In genomic region chrX:11472381-11472780, GRCh38 we compare ENCODE assay signal across 27 cellular contexts.
"Had no signal": no experiment of that assay in that cellular context is flagged by ENCODE, and none has a peak within 500 bp of the region (broad histone marks: within the 10 kb centered on the region; RNA-seq: fewer than 3 reads in every experiment).

No MANE protein-coding gene starts in this region.

- H3K27me3 Mint-ChIP-seq: activated CD4-positive, alpha-beta memory T cell treated with anti-CD3 and anti-CD28 coated beads for 36 hours; activated CD4-positive, alpha-beta T cell treated with anti-CD3 and anti-CD28 coated beads, Interleukin-2, amount 10 ng/mL, durations not matched to agents 7 days and 5 days; T-helper 17 cell had no signal

- H3K4me3 Mint-ChIP-seq: activated CD4-positive, alpha-beta memory T cell treated with anti-CD3 and anti-CD28 coated beads for 36 hours; activated CD4-positive, alpha-beta T cell treated with anti-CD3 and anti-CD28 coated beads, Interleukin-2, amount 10 ng/mL, durations not matched to agents 7 days and 5 days; activated naive CD8-positive, alpha-beta T cell treated with anti-CD3 and anti-CD28 coated beads, Interleukin-2, amount 50 U/mL, for 24 hours; activated T-cell treated with anti-CD3 and anti-CD28 coated beads, Interleukin-2, amount 50 U/mL, for 4 hours; T-helper 17 cell had no signal

- H3K4me1 ChIP-seq: breast epithelium had no signal

- H3K36me3 Mint-ChIP-seq: activated CD4-positive, alpha-beta memory T cell treated with anti-CD3 and anti-CD28 coated beads for 36 hours; activated naive CD4-positive, alpha-beta T cell treated with anti-CD3 and anti-CD28 coated beads, Interleukin-2, amount 50 U/mL, for 72 hours had no signal

- H3K27ac Mint-ChIP-seq: activated CD4-positive, alpha-beta memory T cell treated with anti-CD3 and anti-CD28 coated beads for 36 hours; activated CD4-positive, alpha-beta T cell treated with anti-CD3 and anti-CD28 coated beads, Interleukin-2, amount 10 ng/mL, durations not matched to agents 7 days and 5 days; activated naive CD4-positive, alpha-beta T cell treated with anti-CD3 and anti-CD28 coated beads, Interleukin-2, amount 50 U/mL, for 72 hours; activated naive CD8-positive, alpha-beta T cell treated with anti-CD3 and anti-CD28 coated beads, Interleukin-2, amount 50 U/mL, for 24 hours; T-helper 17 cell had no signal

- H3K27ac ChIP-seq: breast epithelium, RWPE1 had no signal

- ATAC-seq: activated naive CD4-positive, alpha-beta T cell treated with anti-CD3 and anti-CD28 coated beads, Interleukin-2, amount 50 U/mL, for 72 hours; activated naive CD8-positive, alpha-beta T cell treated with anti-CD3 and anti-CD28 coated beads, Interleukin-2, amount 50 U/mL, for 24 hours; activated T-cell treated with anti-CD3 and anti-CD28 coated beads, Interleukin-2, amount 50 U/mL, for 4 hours; Panc1; T-helper 17 cell had no signal

- H3K4me1 Mint-ChIP-seq: activated CD4-positive, alpha-beta T cell treated with anti-CD3 and anti-CD28 coated beads, Interleukin-2, amount 10 ng/mL, durations not matched to agents 7 days and 5 days; activated naive CD8-positive, alpha-beta T cell treated with anti-CD3 and anti-CD28 coated beads, Interleukin-2, amount 50 U/mL, for 24 hours; T-helper 17 cell had no signal

- H3K9me3 Mint-ChIP-seq: activated CD4-positive, alpha-beta memory T cell treated with anti-CD3 and anti-CD28 coated beads for 36 hours; activated CD4-positive, alpha-beta T cell treated with anti-CD3 and anti-CD28 coated beads, Interleukin-2, amount 10 ng/mL, durations not matched to agents 7 days and 5 days; activated naive CD4-positive, alpha-beta T cell treated with anti-CD3 and anti-CD28 coated beads, Interleukin-2, amount 50 U/mL, for 72 hours; activated naive CD8-positive, alpha-beta T cell treated with anti-CD3 and anti-CD28 coated beads, Interleukin-2, amount 50 U/mL, for 24 hours; activated T-cell treated with anti-CD3 and anti-CD28 coated beads, Interleukin-2, amount 50 U/mL, for 4 hours had no signal

- H3K36me3 ChIP-seq: breast epithelium had no signal

- DNase-seq: activated CD4-positive, alpha-beta memory T cell treated with anti-CD3 and anti-CD28 coated beads for 36 hours; activated CD4-positive, alpha-beta T cell treated with anti-CD3 and anti-CD28 coated beads, Interleukin-2, amount 10 ng/mL, durations not matched to agents 7 days and 5 days; activated CD4-positive, CD25-positive, alpha-beta regulatory T cell; activated CD8-positive, alpha-beta memory T cell treated with anti-CD3 and anti-CD28 coated beads for 24 hours; activated effector memory CD4-positive, alpha-beta T cell treated with anti-CD3 and anti-CD28 coated beads, Interleukin-2, amount 50 U/mL, for 16 hours; activated naive CD4-positive, alpha-beta T cell treated with Interleukin-2 at 50 U/mL for 16 hours; activated naive CD8-positive, alpha-beta T cell treated with anti-CD3 and anti-CD28 coated beads, Interleukin-2, amount 50 U/mL, for 24 hours; activated T-cell treated with anti-CD3 and anti-CD28 coated beads, Interleukin-2, amount 50 U/mL, for 4 hours; amygdala; caudate nucleus; Karpas-422; NCI-H1105 treated with DMSO at 0.1 percent for 48 hours; NCI-H1436 treated with DMSO at 0.1 percent for 48 hours; NCI-H187; NCI-H2081; NCI-H510A treated with DMSO at 0.1 percent for 48 hours; NCI-H69; NK-92 treated with Interleukin-12 subunit alpha and Interleukin-12 subunit beta, amount 100 ng/mL, for 24 hours; OCI-M1; SHP77 treated with DMSO at 0.1 percent for 48 hours; T-helper 17 cell; T1000 had no signal

- H3K4me3 ChIP-seq: breast epithelium had no signal

- H3K9me3 ChIP-seq: breast epithelium had no signal

- FAIRE-seq: TTC549 had no signal
